Comparison of ENCODE assay signal across 8 cellular contexts in the genomic region with DNA sequence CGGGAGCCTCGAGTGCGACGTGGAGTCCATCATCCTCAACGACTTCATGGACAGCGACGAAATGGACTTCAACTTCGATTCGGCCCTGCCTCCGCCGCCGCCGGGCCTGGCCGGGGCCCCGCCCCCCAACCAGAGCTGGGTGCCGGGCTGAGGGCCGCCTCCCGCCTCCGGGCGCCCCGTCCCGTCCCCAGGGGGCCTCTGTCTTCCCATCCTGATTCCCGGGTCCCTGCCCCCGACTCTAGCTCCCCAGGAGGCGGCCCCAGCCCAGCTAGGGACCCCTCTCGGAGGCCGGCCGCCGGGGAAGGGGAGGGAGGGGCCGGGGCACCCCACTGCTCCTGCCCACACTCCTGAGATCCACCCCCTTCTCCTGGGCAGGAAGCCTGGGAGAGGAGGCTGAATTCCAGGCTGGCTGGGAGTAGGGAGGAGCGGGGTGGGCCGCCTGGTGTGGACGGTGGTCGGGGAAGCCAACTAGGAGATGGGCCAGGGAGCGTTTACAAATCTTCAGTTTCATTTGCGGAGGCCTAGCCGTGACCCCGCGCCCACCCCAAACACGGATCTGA. TPM values are rescaled to one million over a fixed set of nuclear protein-coding genes. Genes with fewer than 3 reads are reported as not detected.
DNase-seq lines count a peak whose midpoint lies in the region; ATAC-seq and TF ChIP-seq lines count a peak whose summit lies in the region.

No MANE protein-coding gene starts in this region.

- H3K36me3 ChIP-seq in A673 (ENCODE audit: insufficient read depth, low read length, poor library complexity, severe bottlenecking) (no peaks in the 10 kb centered on the region), IMR-90 (ENCODE audit: control insufficient read depth, insufficient read depth, low read length) (no peaks in the 10 kb centered on the region)

- H4K5ac ChIP-seq in IMR-90 (ENCODE audit: low read depth, low read length), result no peak overlapping the region

- BruUV-seq in A673 (replicated peaks; lab: Mats Ljungman, UMichigan), result no TSS peak
- no TSS peak for BruUV-seq in IMR-90 (replicated peaks; lab: Mats Ljungman, UMichigan)

- WGBS in IMR-90 (ENCODE audit: extremely low coverage in 2 of 2, insufficient read length in 1 of 2), 2 experiments, result 0% methylated on average over 19 of the region's 40 CpGs; no CpG with 5 or more reads in 1 of the 2 experiments
- WGBS in lower leg skin, 2 donors, result 3 to 5% methylated on average over 10 to 27 of the region's 40 CpGs

- H3K79me1 ChIP-seq in IMR-90 (ENCODE audit: low read depth in 1 of 2, low read length in 2 of 2), result no peaks in the 10 kb centered on the region

- no peak overlapping the region for H2AK9ac ChIP-seq in IMR-90 (replicated peaks; ENCODE audit: low read depth, low read length, poor library complexity)

- ATAC-seq in IMR-90 (ENCODE audit: low read depth) (peak; percentile 23), GM19397 (IDR thresholded peaks at IDR 0.05; ENCODE audit: unreplicated experiment) (no peak)

- H2BK120ac ChIP-seq in IMR-90 (ENCODE audit: low read depth, low read length), result no peak overlapping the region

- POLR2A ChIA-PET in A673 (lab: Charles Lee; ENCODE audit: low non-redundant PET), result no interaction called here
- POLR2A ChIA-PET in IMR-90 (lab: Charles Lee; ENCODE audit: unreplicated experiment), result no interaction called here

- H2AFZ ChIP-seq in IMR-90 (replicated peaks; ENCODE audit: low read length, poor library complexity), result peak overlapping the region; percentile 89

- H3K4ac ChIP-seq in IMR-90 (ENCODE audit: low read depth, low read length), result no peak overlapping the region

- dilution Hi-C loops in IMR-90 (cut with HindIII; ENCODE audit: low sequenced_read_pairs, unreplicated experiment), result no loop called here

- H3K4me1 ChIP-seq in A673 (ENCODE audit: insufficient read depth, low read length, poor library complexity, severe bottlenecking) (peaks cover 60% of the 10 kb centered on the region), IMR-90 (ENCODE audit: control insufficient read depth, insufficient read depth, low read length) (no peaks in the 10 kb centered on the region)

- no peak overlapping the region for H2AK5ac ChIP-seq in IMR-90 (ENCODE audit: low read depth, low read length)

- in situ Hi-C loops in IMR-90 (cut with MboI; ENCODE audit: low sequenced_read_pairs), result no loop called here

- DNase-seq in A673 (ENCODE audit: low spot score), result no peak
- no peak for DNase-seq in IMR-90
- DNase-seq in coronary artery (ENCODE audit: low spot score), result peak; percentile 86
- DNase-seq in mesenteric fat pad (ENCODE audit: low spot score), result peak; percentile 91
- no peak for DNase-seq in stimulated activated CD4-positive, alpha-beta T cell treated with anti-CD3 and anti-CD28 coated beads, Interleukin-2, amount 100 ng/mL, for 24 hours
- no peak for DNase-seq in OCI-M1 (lab: John Stamatoyannopoulos, UW)
- DNase-seq in lower leg skin (ENCODE audit: low spot score in 2 of 2), result no peak

- TF ChIP-seq POLR2A in IMR-90 (IDR thresholded peaks at IDR 0.05; ENCODE audit: low read depth, low read length), result no peak
- TF ChIP-seq POLR2A in lower leg skin (IDR thresholded peaks at IDR 0.05), result no peak

- H3K27ac ChIP-seq in A673 (ENCODE audit: low read depth, low read length, poor library complexity, severe bottlenecking) (peak overlapping the region; percentile 67), IMR-90 (ENCODE audit: insufficient read depth, low read length) (no peak overlapping the region; the same call in 1 of the 2 replicates), coronary artery (peak overlapping the region; percentile 97 to 100)

- H3K9me1 ChIP-seq in IMR-90 (ENCODE audit: insufficient read depth, low read length), result no peaks in the 10 kb centered on the region

- no peak overlapping the region for H3K18ac ChIP-seq in IMR-90 (ENCODE audit: low read depth, low read length)

- CTCF ChIA-PET in A673 (lab: Charles Lee) (no interaction called here), IMR-90 (lab: Yijun Ruan, JAX) (no interaction called here)

- no peak for TF ChIP-seq CTCF in A673 (conservative IDR thresholded peaks at IDR 0.05; ENCODE audit: low read depth, low read length)
- TF ChIP-seq CTCF in IMR-90 (conservative IDR thresholded peaks at IDR 0.05; ENCODE audit: low read depth, low read length), result no peak
- no peak for TF ChIP-seq CTCF in coronary artery (IDR thresholded peaks at IDR 0.05)
- TF ChIP-seq CTCF in lower leg skin (IDR thresholded peaks at IDR 0.05), result no peak

- H3K27me3 ChIP-seq in A673 (replicated peaks; ENCODE audit: insufficient read depth, low read depth, low read length, poor library complexity) (no peaks in the 10 kb centered on the region), IMR-90 (ENCODE audit: control insufficient read depth, insufficient read depth, low read length) (peaks cover 82% of the 10 kb centered on the region)

- no peak for TF ChIP-seq RAD21 in IMR-90 (IDR thresholded peaks at IDR 0.05; ENCODE audit: low read length)

- no peak overlapping the region for H3K9ac ChIP-seq in IMR-90 (ENCODE audit: low read depth, low read length)

- peak overlapping the region; percentile 44 for H3K4me2 ChIP-seq in IMR-90 (ENCODE audit: low read depth, low read length)

- H3K4me3 ChIP-seq in A673 (ENCODE audit: low read depth, low read length, poor library complexity, severe bottlenecking) (peak overlapping the region; percentile 52), IMR-90 (ENCODE audit: insufficient read depth, low read depth, low read length) (peak overlapping the region; percentile 39), coronary artery (peak overlapping the region; percentile 91), lower leg skin (ENCODE audit: low read depth, poor library complexity, severe bottlenecking) (no peak overlapping the region)

- no peak overlapping the region for H3K14ac ChIP-seq in IMR-90 (replicated peaks; ENCODE audit: low read depth, low read length)

- H4K8ac ChIP-seq in IMR-90 (ENCODE audit: low read depth in 2 of 2, low read length in 2 of 2), result no peak overlapping the region

- H3K9me3 ChIP-seq in A673 (ENCODE audit: low read depth, low read length, poor library complexity, severe bottlenecking) (no peaks in the 10 kb centered on the region), IMR-90 (ENCODE audit: control insufficient read depth, insufficient read depth, low read length) (peaks cover 2% of the 10 kb centered on the region; the same call in 1 of the 2 replicates)

- no peak overlapping the region for H3K56ac ChIP-seq in IMR-90 (ENCODE audit: extremely low read depth, insufficient read depth, low read length)

- H4K91ac ChIP-seq in IMR-90 (ENCODE audit: insufficient read depth, low read depth, low read length), result no peak overlapping the region

- no peak overlapping the region for H2BK20ac ChIP-seq in IMR-90 (ENCODE audit: low read depth, low read length)

- no peak overlapping the region for H2BK5ac ChIP-seq in IMR-90 (ENCODE audit: low read depth, low read length, poor library complexity, severe bottlenecking)

- no peak overlapping the region for H2BK15ac ChIP-seq in IMR-90 (ENCODE audit: low read depth, low read length)

- no peaks in the 10 kb centered on the region for H4K20me1 ChIP-seq in IMR-90 (ENCODE audit: insufficient read depth, low read length)

- H3K23ac ChIP-seq in IMR-90 (ENCODE audit: low read depth, low read length), result no peak overlapping the region

- intact Hi-C loops in A673 (cut with micrococcal nuclease; ENCODE audit: unreplicated experiment) (no loop called here), IMR-90 (cut with micrococcal nuclease) (no loop called here), lower leg skin (cut with DNase I; ENCODE audit: low total_unique reads) (no loop called here)

TF ChIP-seq in IMR-90, 13 proteins besides CTCF, POLR2A, EP300 and RAD21:
- TF ChIP-seq CHD1 (IDR thresholded peaks at IDR 0.05; ENCODE audit: low read depth, low read length) (no peak), SMC3 (IDR thresholded peaks at IDR 0.05; ENCODE audit: low read depth, low read length) (no peak), BHLHE40 (IDR thresholded peaks at IDR 0.05; ENCODE audit: low read depth, low read length) (no peak), CEBPB (IDR thresholded peaks at IDR 0.05; ENCODE audit: low read depth, low read length) (no peak), MXI1 (IDR thresholded peaks at IDR 0.05; ENCODE audit: borderline replicate concordance, low read depth, low read length) (no peak), MAFK (IDR thresholded peaks at IDR 0.05; ENCODE audit: low read depth, low read length) (no peak), RFX5 (IDR thresholded peaks at IDR 0.05; ENCODE audit: low read depth, low read length) (no peak), NFE2L2 (IDR thresholded peaks at IDR 0.05; ENCODE audit: low read depth, low read length) (no peak), RCOR1 (IDR thresholded peaks at IDR 0.05; ENCODE audit: insufficient replicate concordance, low read length) (no peak)
- TF ChIP-seq, protein P1, sequence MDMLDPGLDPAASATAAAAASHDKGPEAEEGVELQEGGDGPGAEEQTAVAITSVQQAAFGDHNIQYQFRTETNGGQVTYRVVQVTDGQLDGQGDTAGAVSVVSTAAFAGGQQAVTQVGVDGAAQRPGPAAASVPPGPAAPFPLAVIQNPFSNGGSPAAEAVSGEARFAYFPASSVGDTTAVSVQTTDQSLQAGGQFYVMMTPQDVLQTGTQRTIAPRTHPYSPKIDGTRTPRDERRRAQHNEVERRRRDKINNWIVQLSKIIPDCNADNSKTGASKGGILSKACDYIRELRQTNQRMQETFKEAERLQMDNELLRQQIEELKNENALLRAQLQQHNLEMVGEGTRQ (IDR thresholded peaks at IDR 0.05; ENCODE audit: low read depth, low read length), result no peak
- TF ChIP-seq, protein P2, sequence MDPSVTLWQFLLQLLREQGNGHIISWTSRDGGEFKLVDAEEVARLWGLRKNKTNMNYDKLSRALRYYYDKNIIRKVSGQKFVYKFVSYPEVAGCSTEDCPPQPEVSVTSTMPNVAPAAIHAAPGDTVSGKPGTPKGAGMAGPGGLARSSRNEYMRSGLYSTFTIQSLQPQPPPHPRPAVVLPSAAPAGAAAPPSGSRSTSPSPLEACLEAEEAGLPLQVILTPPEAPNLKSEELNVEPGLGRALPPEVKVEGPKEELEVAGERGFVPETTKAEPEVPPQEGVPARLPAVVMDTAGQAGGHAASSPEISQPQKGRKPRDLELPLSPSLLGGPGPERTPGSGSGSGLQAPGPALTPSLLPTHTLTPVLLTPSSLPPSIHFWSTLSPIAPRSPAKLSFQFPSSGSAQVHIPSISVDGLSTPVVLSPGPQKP (IDR thresholded peaks at IDR 0.05; ENCODE audit: borderline replicate concordance, low read depth, low read length), result no peak

RNA-seq across cellular contexts. Expression of a gene that starts 21.4 kb away (rescaled TPM):
- total RNA-seq in A673 (2021), result 6.1 and 7.6 TPM in 2 replicates
- not detected in 2 replicates for total RNA-seq in IMR-90 (2012; rRNA removed)
- not detected in 2 replicates for polyA plus RNA-seq in IMR-90 (2012; rRNA removed)
- polyA plus RNA-seq in IMR-90 (2012; cell fraction: cytosol; rRNA removed), result not detected in 2 replicates
- 0.03 TPM in 1 of 2 replicates, not detected in the other for polyA plus RNA-seq in IMR-90 (2012; cell fraction: nucleus; rRNA removed; ENCODE audit: low replicate concordance)
- total RNA-seq in mesenteric fat pad, result not detected
- total RNA-seq in lower leg skin, result 1 to 10 TPM in 3 of 4 donors, under 1 TPM in 1; 0.15 to 3.5 (median 1.5) TPM

Comparison
In these comparisons a context has a peak if more than half of its experiments do, and no peak if none do; other contexts are left out.
1. DNase-seq: peak in coronary artery (single experiment) and mesenteric fat pad (single experiment); none in A673 (single experiment), IMR-90 (single experiment), stimulated activated CD4-positive, alpha-beta T cell treated with anti-CD3 and anti-CD28 coated beads, Interleukin-2, amount 100 ng/mL, for 24 hours (0 of 2), OCI-M1 (single experiment) and lower leg skin (0 of 2).